Comparison of ENCODE assay signal across 12 cellular contexts in genomic region chr2:231663458-231664290, GRCh38. TPM values are rescaled to one million over a fixed set of nuclear protein-coding genes. Genes with fewer than 3 reads are reported as not detected.
DNase-seq lines count a peak whose midpoint lies in the region; ATAC-seq and FAIRE-seq lines count a peak whose summit lies in the region.
"Had no signal": no experiment of that assay in that cellular context is flagged by ENCODE, and none has a peak within 500 bp of the region (broad histone marks: within the 10 kb centered on the region; RNA-seq: fewer than 3 reads in every experiment).

No MANE protein-coding gene starts in this region.

- CTCF ChIA-PET in activated CD4-positive, alpha-beta T cell treated with anti-CD3 and anti-CD28 coated beads, Interleukin-2, amount 10 ng/mL, durations not matched to agents 7 days and 5 days (lab: Charles Lee), result interaction anchor here (0.6 to 5.7 kb wide), 4 partner anchors 9 to 43 kb away, joined by 3 to 29 read pairs (median 6); no protein-coding TSS in a partner anchor
- CTCF ChIA-PET in T-cell (lab: Charles Lee), result interaction anchor here in 1 of 2 donors (0.6 kb wide), 1 partner anchor 96 kb away, joined by 5 read pairs; no protein-coding TSS in a partner anchor

- no peaks in the 10 kb centered on the region for H3K27me3 ChIP-seq in layer of hippocampus (ENCODE audit: control insufficient read depth, insufficient read depth, low read length)
- H3K27me3 ChIP-seq in stomach smooth muscle (ENCODE audit: control insufficient read depth in 1 of 2, insufficient read depth in 2 of 2, low read length in 2 of 2), result no peaks in the 10 kb centered on the region
- no peaks in the 10 kb centered on the region for H3K27me3 ChIP-seq in small intestine (ENCODE audit: control insufficient read depth in 2 of 2, insufficient read depth in 2 of 2, low read length in 2 of 2)
- H3K27me3 ChIP-seq: ovary had no signal

- H3K4me1 ChIP-seq in stomach smooth muscle (ENCODE audit: control insufficient read depth, insufficient read depth, low read length), result peaks cover 36% of the 10 kb centered on the region
- peaks cover 5% of the 10 kb centered on the region in 2 donors for H3K4me1 ChIP-seq in small intestine (ENCODE audit: control insufficient read depth in 2 of 2, insufficient read depth in 1 of 2, low read depth in 1 of 2, low read length in 1 of 2)

- H3K4me3 ChIP-seq in stomach smooth muscle (ENCODE audit: low read length in 2 of 2) (no peak overlapping the region), small intestine (ENCODE audit: low read depth in 1 of 2, low read length in 2 of 2) (no peak overlapping the region)
- H3K4me3 ChIP-seq: ovary had no signal

- no peak for ATAC-seq in T-cell (replicated peaks in 1 of 4)

- H3K27ac Mint-ChIP-seq in activated CD4-positive, alpha-beta T cell treated with anti-CD3 and anti-CD28 coated beads, Interleukin-2, amount 10 ng/mL, durations not matched to agents 7 days and 5 days, result peak overlapping the region; percentile 96
- H3K27ac Mint-ChIP-seq in T-cell, result peak overlapping the region; percentile 52 to 97

- peaks cover 36% of the 10 kb centered on the region for H3K4me1 Mint-ChIP-seq in activated CD4-positive, alpha-beta T cell treated with anti-CD3 and anti-CD28 coated beads, Interleukin-2, amount 10 ng/mL, durations not matched to agents 7 days and 5 days
- peaks cover 5 to 20% (median 19%) of the 10 kb centered on the region in 3 donors for H3K4me1 Mint-ChIP-seq in T-cell

- H3K36me3 Mint-ChIP-seq in activated CD4-positive, alpha-beta T cell treated with anti-CD3 and anti-CD28 coated beads, Interleukin-2, amount 10 ng/mL, durations not matched to agents 7 days and 5 days (ENCODE audit: low read depth), result peaks cover 4% of the 10 kb centered on the region
- no peaks in the 10 kb centered on the region for H3K36me3 Mint-ChIP-seq in T-cell

- no peak for FAIRE-seq in urothelium cell line (lab: Jason Lieb, UNC)
- FAIRE-seq in small intestine (lab: Jason Lieb, UNC), result no peak
- FAIRE-seq: colon had no signal

- DNase-seq in activated CD4-positive, alpha-beta T cell treated with anti-CD3 and anti-CD28 coated beads, Interleukin-2, amount 10 ng/mL, durations not matched to agents 7 days and 5 days, result no peak
- DNase-seq in activated CD4-positive, alpha-beta T cell treated with anti-CD3 and anti-CD28 coated beads for 4 hours, result no peak
- DNase-seq in T-cell (no peak), urothelium cell line (ENCODE audit: low spot score) (no peak), small intestine (no peak)
- DNase-seq in stimulated activated CD4-positive, alpha-beta T cell treated with anti-CD3 and anti-CD28 coated beads, Interleukin-4, amount 100 ng/mL, for 1 hour, result no peak
- DNase-seq: hypothalamus, PC-9 had no signal

- H3K9ac ChIP-seq in stomach smooth muscle (ENCODE audit: low read length in 2 of 2), result no peak overlapping the region

- H3K9me3 ChIP-seq in stomach smooth muscle (ENCODE audit: control insufficient read depth in 2 of 2, low read length in 2 of 2), result no peaks in the 10 kb centered on the region
- H3K9me3 ChIP-seq in small intestine (ENCODE audit: control insufficient read depth, low read depth), result no peaks in the 10 kb centered on the region
- H3K9me3 ChIP-seq: ovary had no signal

- H3K27me3 Mint-ChIP-seq in activated CD4-positive, alpha-beta T cell treated with anti-CD3 and anti-CD28 coated beads, Interleukin-2, amount 10 ng/mL, durations not matched to agents 7 days and 5 days, result no peaks in the 10 kb centered on the region
- no peaks in the 10 kb centered on the region for H3K27me3 Mint-ChIP-seq in T-cell

- H3K9me3 Mint-ChIP-seq in activated CD4-positive, alpha-beta T cell treated with anti-CD3 and anti-CD28 coated beads, Interleukin-2, amount 10 ng/mL, durations not matched to agents 7 days and 5 days, result peaks cover 6% of the 10 kb centered on the region
- H3K9me3 Mint-ChIP-seq in T-cell, result no peaks in the 10 kb centered on the region

- no peak overlapping the region for H3K4me3 Mint-ChIP-seq in activated CD4-positive, alpha-beta T cell treated with anti-CD3 and anti-CD28 coated beads, Interleukin-2, amount 10 ng/mL, durations not matched to agents 7 days and 5 days
- H3K4me3 Mint-ChIP-seq in T-cell, result peak overlapping the region in 1 of 3 donors; percentile 66

- H3K36me3 ChIP-seq in stomach smooth muscle (ENCODE audit: control insufficient read depth in 2 of 2, insufficient read depth in 2 of 2, low read length in 2 of 2) (no peaks in the 10 kb centered on the region), small intestine (ENCODE audit: control insufficient read depth in 2 of 2, insufficient read depth in 2 of 2, low read length in 2 of 2) (no peaks in the 10 kb centered on the region)
- H3K36me3 ChIP-seq: ovary had no signal

- 93 to 95% (median 93%) methylated on average over 28 of the region's 28 CpGs for WGBS in small intestine, 3 donors

- POLR2A ChIA-PET in activated CD4-positive, alpha-beta T cell treated with anti-CD3 and anti-CD28 coated beads, Interleukin-2, amount 10 ng/mL, durations not matched to agents 7 days and 5 days (lab: Charles Lee), result interaction anchor here (0.7 kb wide), 1 partner anchor 44 kb away, joined by 3 read pairs; the partner anchor contains the start of gene PTMA
- POLR2A ChIA-PET in T-cell (lab: Charles Lee), result no interaction called here

- H3K27ac ChIP-seq in layer of hippocampus (ENCODE audit: low read depth, low read length) (peak overlapping the region; percentile 95), stomach smooth muscle (ENCODE audit: low read length) (peak overlapping the region; percentile 92), small intestine (ENCODE audit: low read depth in 1 of 2, low read length in 1 of 2) (peak overlapping the region in 1 of 2 donors; percentile 97)
- H3K27ac ChIP-seq: PC-9 had no signal

RNA-seq across cellular contexts. Expression of gene PTMA, which starts 44.7 kb away (rescaled TPM):
- 1,000 to 10,000 TPM; 1,700 to 2,208 TPM for total RNA-seq in activated CD4-positive, alpha-beta T cell treated with anti-CD3 and anti-CD28 coated beads, Interleukin-2, amount 10 ng/mL, durations not matched to agents 7 days and 5 days
- 1,000 to 10,000 TPM; 1,067 to 1,378 (median 1,149) TPM for total RNA-seq in T-cell
- polyA plus RNA-seq in small intestine, result 1,000 to 10,000 TPM; 1,019 to 2,156 (median 1,110) TPM
